26 cellular contexts compared by ENCODE assay signal in genomic region chr2:19457809-19458208, GRCh38.
"Had no signal": no experiment of that assay in that cellular context is flagged by ENCODE, and none has a peak within 500 bp of the region (broad histone marks: within the 10 kb centered on the region; RNA-seq: fewer than 3 reads in every experiment).

No MANE protein-coding gene starts in this region.

- H3K4me1 ChIP-seq: foreskin keratinocyte had no signal

- FAIRE-seq: colon, endothelial cell of umbilical vein, frontal cortex, kidney had no signal

- H2AFZ ChIP-seq: hepatocyte had no signal

- H3K27me3 ChIP-seq: esophagus muscularis mucosa, foreskin keratinocyte, hepatocyte had no signal

- H3K4me2 ChIP-seq: hepatocyte had no signal

- H3K27ac ChIP-seq: coronary artery, dorsolateral prefrontal cortex, esophagus muscularis mucosa, foreskin keratinocyte, hepatocyte, left ventricle myocardium inferior had no signal

- H3K4me3 ChIP-seq: coronary artery, dorsolateral prefrontal cortex, esophagus muscularis mucosa, hepatocyte, left ventricle myocardium inferior, lung had no signal

- DNase-seq: cerebellar nuclear complex; dermis blood vessel endothelial cell; dorsolateral prefrontal cortex; effector CD4-positive, alpha-beta T cell; effector memory CD4-positive, alpha-beta T cell; foreskin keratinocyte; glutamatergic neuron; head of caudate nucleus; hypothalamus; immature natural killer cell; islet precursor cell; kidney; kidney glomerular epithelial cell; left colon; left ventricle myocardium inferior; mammary epithelial cell; mesendoderm; midbrain had no signal

- ATAC-seq: left colon, left lobe of liver had no signal

- H3K36me3 ChIP-seq: esophagus muscularis mucosa, left ventricle myocardium inferior had no signal
